8 cellular contexts compared by ENCODE assay signal in genomic region chr9:113520109-113520642, GRCh38. TPM values are rescaled to one million over a fixed set of nuclear protein-coding genes. Genes with fewer than 3 reads are reported as not detected.
A peak's percentile ranks its signal among the peaks of the same experiment; 100 is the strongest.
DNase-seq lines count a peak whose midpoint lies in the region; ATAC-seq and TF ChIP-seq lines count a peak whose summit lies in the region.

No MANE protein-coding gene starts in this region.

- intact Hi-C loops in left ventricle myocardium inferior (cut with micrococcal nuclease), result loop anchor here (10.0 kb wide), 1 partner anchor 55 kb away; no protein-coding TSS in a partner anchor

- H3K4me3 Mint-ChIP-seq in activated T-cell treated with anti-CD3 and anti-CD28 coated beads, Interleukin-2, amount 50 U/mL, for 24 hours, result peak overlapping the region; percentile 93

- H3K27me3 Mint-ChIP-seq in activated T-cell treated with anti-CD3 and anti-CD28 coated beads, Interleukin-2, amount 50 U/mL, for 24 hours, result no peaks in the 10 kb centered on the region

- no peak overlapping the region for H3K4me3 ChIP-seq in left ventricle myocardium inferior

- peaks cover 93% of the 10 kb centered on the region for H3K4me1 Mint-ChIP-seq in activated T-cell treated with anti-CD3 and anti-CD28 coated beads, Interleukin-2, amount 50 U/mL, for 24 hours (ENCODE audit: low read depth)

- H3K4me1 ChIP-seq in left ventricle myocardium inferior, result peaks cover 73% of the 10 kb centered on the region

- peak; percentile 24 for ATAC-seq in HG03439 (IDR thresholded peaks at IDR 0.05; ENCODE audit: unreplicated experiment)

- TF ChIP-seq CTCF in left ventricle myocardium inferior (IDR thresholded peaks at IDR 0.05; ENCODE audit: borderline replicate concordance), result no peak

- H3K36me3 ChIP-seq in left ventricle myocardium inferior, result peaks cover 45% of the 10 kb centered on the region

- peak overlapping the region; percentile 84 for H3K27ac ChIP-seq in left ventricle myocardium inferior (replicated peaks)

- H3K9me3 ChIP-seq in left ventricle myocardium inferior (replicated peaks), result no peaks in the 10 kb centered on the region

- no peaks in the 10 kb centered on the region for H3K27me3 ChIP-seq in left ventricle myocardium inferior (ENCODE audit: low read depth)

- peak; percentile 62 for DNase-seq in activated T-cell treated with anti-CD3 and anti-CD28 coated beads, Interleukin-2, amount 50 U/mL, for 24 hours
- DNase-seq in left ventricle myocardium inferior, result no peak
- DNase-seq in stimulated activated CD8-positive, alpha-beta memory T cell treated with anti-CD3 and anti-CD28 coated beads, Interleukin-4, amount 100 ng/mL, for 48 hours, result peak; percentile 64
- no peak for DNase-seq in NCI-H146 (lab: John Stamatoyannopoulos, UW)
- DNase-seq in NCI-H2107 (lab: John Stamatoyannopoulos, UW), result no peak
- DNase-seq in NCI-H146 treated with DMSO at 0.1 percent for 48 hours (lab: John Stamatoyannopoulos, UW; ENCODE audit: unreplicated experiment), result no peak
- no peak for DNase-seq in NCI-H1048 (lab: John Stamatoyannopoulos, UW)

- peak overlapping the region; percentile 88 for H3K27ac Mint-ChIP-seq in activated T-cell treated with anti-CD3 and anti-CD28 coated beads, Interleukin-2, amount 50 U/mL, for 24 hours

- H3K9me3 Mint-ChIP-seq in activated T-cell treated with anti-CD3 and anti-CD28 coated beads, Interleukin-2, amount 50 U/mL, for 24 hours, result no peaks in the 10 kb centered on the region

- H3K36me3 Mint-ChIP-seq in activated T-cell treated with anti-CD3 and anti-CD28 coated beads, Interleukin-2, amount 50 U/mL, for 24 hours (ENCODE audit: low read depth), result peaks cover 71% of the 10 kb centered on the region

RNA-seq across cellular contexts. Expression of gene RGS3, which starts 56.6 kb away (rescaled TPM):
- total RNA-seq in left ventricle myocardium inferior, result 187 TPM

Comparison
In these comparisons a context has a peak if more than half of its experiments do, and no peak if none do; other contexts are left out.
1. DNase-seq: peak in activated T-cell treated with anti-CD3 and anti-CD28 coated beads, Interleukin-2, amount 50 U/mL, for 24 hours (single experiment) and stimulated activated CD8-positive, alpha-beta memory T cell treated with anti-CD3 and anti-CD28 coated beads, Interleukin-4, amount 100 ng/mL, for 48 hours (single experiment); none in left ventricle myocardium inferior (single experiment), NCI-H146 (single experiment), NCI-H2107 (single experiment), NCI-H146 treated with DMSO at 0.1 percent for 48 hours (single experiment) and NCI-H1048 (single experiment).